Comparison of ENCODE assay signal across 20 cellular contexts in the genomic region with DNA sequence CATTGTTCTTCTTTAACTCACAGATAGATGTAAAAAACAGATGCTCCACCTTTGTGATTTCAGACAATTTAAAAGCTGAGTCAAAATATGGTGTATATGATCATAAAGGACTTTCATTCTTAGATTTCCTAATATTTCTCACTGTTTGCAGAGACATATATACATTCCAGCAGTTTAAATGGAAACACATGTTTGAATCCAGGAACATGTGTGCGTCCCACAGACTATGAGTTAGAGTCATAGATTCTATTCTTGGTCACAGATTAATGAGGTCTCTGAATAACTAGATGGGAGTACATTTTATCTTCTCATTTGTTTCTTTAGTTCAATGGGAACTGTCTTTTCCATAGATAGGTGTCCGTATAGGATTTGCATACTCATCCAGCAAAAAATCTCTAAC.
"Had no signal": no experiment of that assay in that cellular context is flagged by ENCODE, and none has a peak within 500 bp of the region (broad histone marks: within the 10 kb centered on the region; RNA-seq: fewer than 3 reads in every experiment).

No MANE protein-coding gene starts in this region.

- H3K27ac ChIP-seq: epithelial cell of prostate, heart right ventricle, left ventricle myocardium inferior, testis, VCaP had no signal

- H3K36me3 ChIP-seq: heart right ventricle, left ventricle myocardium inferior had no signal

- DNase-seq: activated CD4-positive, alpha-beta memory T cell treated with anti-CD3 and anti-CD28 coated beads for 36 hours; activated CD8-positive, alpha-beta memory T cell treated with anti-CD3 and anti-CD28 coated beads, Interleukin-2, amount 50 U/mL, for 48 hours; activated naive CD4-positive, alpha-beta T cell treated with Interleukin-2 at 50 U/mL for 16 hours; activated naive CD8-positive, alpha-beta T cell treated with anti-CD3 and anti-CD28 coated beads, Interleukin-2, amount 50 U/mL, for 24 hours; central memory CD4-positive, alpha-beta T cell; effector memory CD4-positive, alpha-beta T cell; foreskin melanocyte; heart right ventricle; islet precursor cell; left ventricle myocardium inferior; stimulated activated CD4-positive, alpha-beta T cell treated with anti-CD3 and anti-CD28 coated beads, Interleukin-4, amount 100 ng/mL, for 1 hour; stimulated activated CD8-positive, alpha-beta memory T cell treated with anti-CD3 and anti-CD28 coated beads, Interleukin-4, amount 100 ng/mL, for 48 hours; stimulated activated naive CD8-positive, alpha-beta T cell treated with anti-CD3 and anti-CD28 coated beads, Interleukin-15, Interleukin-2, amounts not matched to agents 100 U/mL and 50 U/mL, for 24 hours; T-helper 1 cell; testis had no signal

- ATAC-seq: activated naive CD8-positive, alpha-beta T cell treated with anti-CD3 and anti-CD28 coated beads, Interleukin-2, amount 50 U/mL, for 24 hours; heart right ventricle; natural killer cell treated with Interleukin-12 subunit alpha and Interleukin-12 subunit beta and Interleukin-15 and Interleukin-18, amount 100 ng/mL, for 72 hours; stimulated activated naive CD8-positive, alpha-beta T cell treated with anti-CD3 and anti-CD28 coated beads, Interleukin-15, Interleukin-2, amounts not matched to agents 100 U/mL and 50 U/mL, for 24 hours had no signal

- H3K4me3 Mint-ChIP-seq: activated CD4-positive, alpha-beta memory T cell treated with anti-CD3 and anti-CD28 coated beads for 36 hours; activated naive CD8-positive, alpha-beta T cell treated with anti-CD3 and anti-CD28 coated beads, Interleukin-2, amount 50 U/mL, for 24 hours; activated T-helper 1 cell treated with anti-CD3 and anti-CD28 coated beads, Interleukin-12 subunit alpha, Interleukin-12 subunit beta, Interleukin-2, Interleukin-4 antibody, amounts not matched to agents 30 ng/mL and 10 ng/mL and 1 ng/mL, durations not matched to agents 14 hours and 24 hours and 36 hours; memory B cell; natural killer cell treated with Interleukin-12 subunit alpha and Interleukin-12 subunit beta and Interleukin-15 and Interleukin-18, amount 100 ng/mL, for 72 hours had no signal

- H3K27me3 ChIP-seq: heart right ventricle, testis had no signal

- H3K27ac Mint-ChIP-seq: activated CD4-positive, alpha-beta memory T cell treated with anti-CD3 and anti-CD28 coated beads for 36 hours; activated naive CD8-positive, alpha-beta T cell treated with anti-CD3 and anti-CD28 coated beads, Interleukin-2, amount 50 U/mL, for 24 hours; activated T-helper 1 cell treated with anti-CD3 and anti-CD28 coated beads, Interleukin-12 subunit alpha, Interleukin-12 subunit beta, Interleukin-2, Interleukin-4 antibody, amounts not matched to agents 30 ng/mL and 10 ng/mL and 1 ng/mL, durations not matched to agents 14 hours and 24 hours and 36 hours; memory B cell; natural killer cell treated with Interleukin-12 subunit alpha and Interleukin-12 subunit beta and Interleukin-15 and Interleukin-18, amount 100 ng/mL, for 72 hours had no signal

- H3K4me3 ChIP-seq: heart right ventricle, left ventricle myocardium inferior, testis had no signal

- H3K9me3 ChIP-seq: left ventricle myocardium inferior, testis had no signal

- H3K27me3 Mint-ChIP-seq: activated CD4-positive, alpha-beta memory T cell treated with anti-CD3 and anti-CD28 coated beads for 36 hours; activated naive CD8-positive, alpha-beta T cell treated with anti-CD3 and anti-CD28 coated beads, Interleukin-2, amount 50 U/mL, for 24 hours; memory B cell; natural killer cell treated with Interleukin-12 subunit alpha and Interleukin-12 subunit beta and Interleukin-15 and Interleukin-18, amount 100 ng/mL, for 72 hours had no signal

- H3K9me3 Mint-ChIP-seq: activated CD4-positive, alpha-beta memory T cell treated with anti-CD3 and anti-CD28 coated beads for 36 hours; activated naive CD8-positive, alpha-beta T cell treated with anti-CD3 and anti-CD28 coated beads, Interleukin-2, amount 50 U/mL, for 24 hours; activated T-helper 1 cell treated with anti-CD3 and anti-CD28 coated beads, Interleukin-12 subunit alpha, Interleukin-12 subunit beta, Interleukin-2, Interleukin-4 antibody, amounts not matched to agents 30 ng/mL and 10 ng/mL and 1 ng/mL, durations not matched to agents 14 hours and 24 hours and 36 hours; memory B cell; natural killer cell treated with Interleukin-12 subunit alpha and Interleukin-12 subunit beta and Interleukin-15 and Interleukin-18, amount 100 ng/mL, for 72 hours had no signal

- H3K4me1 Mint-ChIP-seq: activated naive CD8-positive, alpha-beta T cell treated with anti-CD3 and anti-CD28 coated beads, Interleukin-2, amount 50 U/mL, for 24 hours; memory B cell had no signal

- H3K36me3 Mint-ChIP-seq: activated CD4-positive, alpha-beta memory T cell treated with anti-CD3 and anti-CD28 coated beads for 36 hours; memory B cell; natural killer cell treated with Interleukin-12 subunit alpha and Interleukin-12 subunit beta and Interleukin-15 and Interleukin-18, amount 100 ng/mL, for 72 hours had no signal

- H3K4me1 ChIP-seq: left ventricle myocardium inferior, testis had no signal
